ENCODE assay signal across 17 cellular contexts in genomic region chr2:164954186-164954585, GRCh38. TPM values are rescaled to one million over a fixed set of nuclear protein-coding genes. Genes with fewer than 3 reads are reported as not detected.
"Had no signal": no experiment of that assay in that cellular context is flagged by ENCODE, and none has a peak within 500 bp of the region (broad histone marks: within the 10 kb centered on the region; RNA-seq: fewer than 3 reads in every experiment).

No MANE protein-coding gene starts in this region.

- H3K4me1 Mint-ChIP-seq: activated CD8-positive, alpha-beta memory T cell treated with anti-CD3 and anti-CD28 coated beads, Interleukin-2, amount 10 ng/mL, durations not matched to agents 7 days and 5 days had no signal

- ATAC-seq: activated CD8-positive, alpha-beta memory T cell treated with anti-CD3 and anti-CD28 coated beads, Interleukin-2, amount 10 ng/mL, durations not matched to agents 7 days and 5 days; esophagus mucosa; lower lobe of right lung; natural killer cell treated with Interleukin-12 subunit alpha and Interleukin-12 subunit beta and Interleukin-15 and Interleukin-18, amount 100 ng/mL, for 72 hours had no signal

- DNase-seq: activated CD4-positive, CD25-positive, alpha-beta regulatory T cell; activated CD8-positive, alpha-beta memory T cell treated with anti-CD3 and anti-CD28 coated beads, Interleukin-2, amount 10 ng/mL, durations not matched to agents 7 days and 5 days; activated gamma-delta T cell; activated T-cell treated with anti-CD3 and anti-CD28 coated beads, Interleukin-2, amount 50 U/mL, for 24 hours; anterior cingulate cortex; cerebellar nuclear complex; glutamatergic neuron; lower lobe of right lung; nucleus accumbens; sigmoid colon; stimulated activated CD4-positive, alpha-beta T cell treated with anti-CD3 and anti-CD28 coated beads, Interleukin-2, amount 100 ng/mL, for 24 hours had no signal

- H3K27me3 Mint-ChIP-seq: progenitor cell of endocrine pancreas had no signal

- H3K36me3 ChIP-seq: lower lobe of right lung, sigmoid colon had no signal

- H3K27ac ChIP-seq: lower lobe of right lung, sigmoid colon had no signal

- H3K4me1 ChIP-seq: lower lobe of right lung had no signal

- H3K9me3 ChIP-seq: lower lobe of right lung, sigmoid colon had no signal

- H3K9me3 Mint-ChIP-seq: activated T-cell treated with anti-CD3 and anti-CD28 coated beads, Interleukin-2, amount 50 U/mL, for 24 hours; dendritic cell treated with granulocyte-macrophage colony-stimulating factor and Interleukin-4, amounts not matched to agents 40 ng/mL and 50 ng/mL, for 4 days; natural killer cell treated with Interleukin-12 subunit alpha and Interleukin-12 subunit beta and Interleukin-15 and Interleukin-18, amount 100 ng/mL, for 72 hours; T-helper 1 cell treated with Interleukin-12 subunit alpha and Interleukin-12 subunit beta and Interleukin-4 antibody, amounts not matched to agents 30 μg/mL and 1 μg/mL, for 36 hours had no signal

- H3K27ac Mint-ChIP-seq: activated CD8-positive, alpha-beta memory T cell treated with anti-CD3 and anti-CD28 coated beads, Interleukin-2, amount 10 ng/mL, durations not matched to agents 7 days and 5 days; activated naive CD8-positive, alpha-beta T cell; activated T-cell treated with anti-CD3 and anti-CD28 coated beads, Interleukin-2, amount 50 U/mL, for 24 hours; dendritic cell treated with granulocyte-macrophage colony-stimulating factor and Interleukin-4, amounts not matched to agents 40 ng/mL and 50 ng/mL, for 4 days; natural killer cell treated with Interleukin-12 subunit alpha and Interleukin-12 subunit beta and Interleukin-15 and Interleukin-18, amount 100 ng/mL, for 72 hours; progenitor cell of endocrine pancreas; T-helper 1 cell treated with Interleukin-12 subunit alpha and Interleukin-12 subunit beta and Interleukin-4 antibody, amounts not matched to agents 30 μg/mL and 1 μg/mL, for 36 hours had no signal

- H3K4me3 Mint-ChIP-seq: activated CD8-positive, alpha-beta memory T cell treated with anti-CD3 and anti-CD28 coated beads, Interleukin-2, amount 10 ng/mL, durations not matched to agents 7 days and 5 days; activated naive CD8-positive, alpha-beta T cell; activated T-cell treated with anti-CD3 and anti-CD28 coated beads, Interleukin-2, amount 50 U/mL, for 24 hours; dendritic cell treated with granulocyte-macrophage colony-stimulating factor and Interleukin-4, amounts not matched to agents 40 ng/mL and 50 ng/mL, for 4 days; natural killer cell treated with Interleukin-12 subunit alpha and Interleukin-12 subunit beta and Interleukin-15 and Interleukin-18, amount 100 ng/mL, for 72 hours; T-helper 1 cell treated with Interleukin-12 subunit alpha and Interleukin-12 subunit beta and Interleukin-4 antibody, amounts not matched to agents 30 μg/mL and 1 μg/mL, for 36 hours had no signal

RNA-seq across cellular contexts. Expression of gene SLC38A11, which starts 1.1 kb away (rescaled TPM):
- total RNA-seq: activated CD8-positive, alpha-beta memory T cell treated with anti-CD3 and anti-CD28 coated beads, Interleukin-2, amount 10 ng/mL, durations not matched to agents 7 days and 5 days; natural killer cell treated with Interleukin-12 subunit alpha and Interleukin-12 subunit beta and Interleukin-15 and Interleukin-18, amount 100 ng/mL, for 72 hours had no signal
